Comparison of ENCODE assay signal across 13 cellular contexts in genomic region chr11:119593346-119593745, GRCh38.
A peak's percentile ranks its signal among the peaks of the same experiment; 100 is the strongest.
DNase-seq lines count a peak whose midpoint lies in the region; ATAC-seq, FAIRE-seq and TF ChIP-seq lines count a peak whose summit lies in the region.
"Had no signal": no experiment of that assay in that cellular context is flagged by ENCODE, and none has a peak within 500 bp of the region (broad histone marks: within the 10 kb centered on the region; RNA-seq: fewer than 3 reads in every experiment).

No MANE protein-coding gene starts in this region.

- H3K27ac ChIP-seq in IMR-90 (ENCODE audit: insufficient read depth, low read length) (no peak overlapping the region), K562 (ENCODE audit: extremely low read depth, low read depth, low read length) (no peak overlapping the region), esophagus (ENCODE audit: low read depth in 2 of 2, low read length in 1 of 2) (peak overlapping the region; percentile 40 to 47), subcutaneous abdominal adipose tissue (ENCODE audit: low read depth, low read length) (peak overlapping the region; percentile 0)
- H3K27ac ChIP-seq: BLaER1 treated with 17β-estradiol and CSF1 and Interleukin-3, amounts not matched to agents 10 nM and 100 nM; GM23248; HL-60 had no signal

- no peak overlapping the region for H2BK15ac ChIP-seq in IMR-90 (ENCODE audit: low read depth, low read length)

- POLR2A ChIA-PET in IMR-90 (lab: Charles Lee; ENCODE audit: unreplicated experiment): no interaction called here
- POLR2A ChIA-PET in K562 (lab: Yijun Ruan, JAX): no interaction called here

- H3K18ac ChIP-seq in IMR-90 (ENCODE audit: low read depth, low read length): no peak overlapping the region

- TF ChIP-seq EP300 in K562 (IDR thresholded peaks at IDR 0.05; ENCODE audit: low read length): no peak

- dilution Hi-C loops in IMR-90 (cut with HindIII; ENCODE audit: low sequenced_read_pairs, unreplicated experiment): no loop called here

- intact Hi-C loops in IMR-90 (cut with micrococcal nuclease): no loop called here
- intact Hi-C loops in K562 (cut with micrococcal nuclease): no loop called here

- no peak overlapping the region for H3K4me2 ChIP-seq in IMR-90 (ENCODE audit: low read depth, low read length)
- H3K4me2 ChIP-seq in K562 (ENCODE audit: insufficient read depth, low read length): no peak overlapping the region
- H3K4me2 ChIP-seq: BLaER1 treated with 17β-estradiol and CSF1 and Interleukin-3, amounts not matched to agents 10 nM and 100 nM had no signal

- H3K36me3 Mint-ChIP-seq in stimulated activated memory B cell treated with anti-CD40 and anti-IgM and Interleukin-4, amounts not matched to agents 10 μg/mL and 1 μg/mL and 100 μg/mL, for 72 hours: no peaks in the 10 kb centered on the region
- H3K36me3 Mint-ChIP-seq in nephron progenitor cell (ENCODE audit: low read depth): no peaks in the 10 kb centered on the region
- H3K36me3 Mint-ChIP-seq: CD4-positive, CD25-positive, alpha-beta regulatory T cell had no signal

- H3K79me2 ChIP-seq in K562 (ENCODE audit: control insufficient read depth, insufficient read depth, low read length): no peaks in the 10 kb centered on the region

- H3K4me3 ChIP-seq in IMR-90 (ENCODE audit: insufficient read depth, low read depth, low read length) (no peak overlapping the region), K562 (no peak overlapping the region), esophagus (ENCODE audit: low read depth in 1 of 2, low read length in 2 of 2) (no peak overlapping the region), subcutaneous abdominal adipose tissue (ENCODE audit: low read depth in 1 of 5, low read length in 5 of 5) (no peak overlapping the region)
- H3K4me3 ChIP-seq: BLaER1 treated with 17β-estradiol and CSF1 and Interleukin-3, amounts not matched to agents 10 nM and 100 nM; GM23248 had no signal

- H4K20me1 ChIP-seq in IMR-90 (ENCODE audit: insufficient read depth, low read length) (no peaks in the 10 kb centered on the region), K562 (replicated peaks; ENCODE audit: control insufficient read depth, insufficient read depth, low read length) (no peaks in the 10 kb centered on the region)
- H4K20me1 ChIP-seq: BLaER1 treated with 17β-estradiol and CSF1 and Interleukin-3, amounts not matched to agents 10 nM and 100 nM had no signal

- H2BK20ac ChIP-seq in IMR-90 (ENCODE audit: low read depth, low read length): no peak overlapping the region

- H3K9ac ChIP-seq in IMR-90 (ENCODE audit: low read depth, low read length): no peak overlapping the region
- H3K9ac ChIP-seq in K562 (ENCODE audit: insufficient read depth in 1 of 2, low read depth in 2 of 2, low read length in 2 of 2): no peak overlapping the region
- H3K9ac ChIP-seq in subcutaneous abdominal adipose tissue (ENCODE audit: low read length in 5 of 5): no peak overlapping the region
- H3K9ac ChIP-seq: BLaER1 treated with 17β-estradiol and CSF1 and Interleukin-3, amounts not matched to agents 10 nM and 100 nM; GM23248 had no signal

- DNase-seq in IMR-90 (no peak), K562 (ENCODE audit: extremely low read depth in 1 of 4, low spot score in 3 of 4) (no peak), NCI-H748 (lab: John Stamatoyannopoulos, UW; ENCODE audit: unreplicated experiment) (no peak), nephron progenitor cell (no peak)
- DNase-seq: ACHN; CD4-positive, CD25-positive, alpha-beta regulatory T cell; H7 had no signal

- H2BK5ac ChIP-seq in IMR-90 (ENCODE audit: low read depth, low read length, poor library complexity, severe bottlenecking): no peak overlapping the region

- H3K27ac Mint-ChIP-seq in stimulated activated memory B cell treated with anti-CD40 and anti-IgM and Interleukin-4, amounts not matched to agents 10 μg/mL and 1 μg/mL and 100 μg/mL, for 72 hours: no peak overlapping the region
- H3K27ac Mint-ChIP-seq in nephron progenitor cell: no peak overlapping the region
- H3K27ac Mint-ChIP-seq: CD4-positive, CD25-positive, alpha-beta regulatory T cell had no signal

- peaks cover 3% of the 10 kb centered on the region for H3K9me3 Mint-ChIP-seq in stimulated activated memory B cell treated with anti-CD40 and anti-IgM and Interleukin-4, amounts not matched to agents 10 μg/mL and 1 μg/mL and 100 μg/mL, for 72 hours
- no peaks in the 10 kb centered on the region for H3K9me3 Mint-ChIP-seq in nephron progenitor cell

- no peak for FAIRE-seq in K562 (lab: Jason Lieb, UNC)

- no peak overlapping the region for H3K4ac ChIP-seq in IMR-90 (ENCODE audit: low read depth, low read length)

- TF ChIP-seq CTCF in IMR-90 (conservative IDR thresholded peaks at IDR 0.05; ENCODE audit: low read depth, low read length) (no peak), K562 (IDR thresholded peaks at IDR 0.05 in 2 of 3, conservative IDR thresholded peaks at IDR 0.05 in 1 of 3; ENCODE audit: insufficient read depth in 2 of 3, low read depth in 1 of 3, low read length in 3 of 3) (no peak), nephron progenitor cell (IDR thresholded peaks at IDR 0.05) (no peak)

- CTCF ChIA-PET in IMR-90 (lab: Yijun Ruan, JAX) (no interaction called here), K562 (lab: Yijun Ruan, JAX; ENCODE audit: low intra/inter-chr PET ratio) (no interaction called here)

- no peaks in the 10 kb centered on the region for H3K4me1 Mint-ChIP-seq in stimulated activated memory B cell treated with anti-CD40 and anti-IgM and Interleukin-4, amounts not matched to agents 10 μg/mL and 1 μg/mL and 100 μg/mL, for 72 hours
- peaks cover 10% of the 10 kb centered on the region for H3K4me1 Mint-ChIP-seq in nephron progenitor cell
- H3K4me1 Mint-ChIP-seq: CD4-positive, CD25-positive, alpha-beta regulatory T cell had no signal

- no peak for TF ChIP-seq RAD21 in IMR-90 (IDR thresholded peaks at IDR 0.05; ENCODE audit: low read length)
- TF ChIP-seq RAD21 in K562 (CRISPR knock-in tag; conservative IDR thresholded peaks at IDR 0.05 in 1 of 2, IDR thresholded peaks at IDR 0.05 in 1 of 2): no peak

- H2AK5ac ChIP-seq in IMR-90 (ENCODE audit: low read depth, low read length): peak overlapping the region; percentile 86

- H3K4me1 ChIP-seq in IMR-90 (ENCODE audit: control insufficient read depth, insufficient read depth, low read length) (peaks cover 9% of the 10 kb centered on the region), K562 (replicated peaks in 1 of 2; ENCODE audit: control insufficient read depth in 2 of 2, insufficient read depth in 2 of 2, low read length in 2 of 2) (peaks cover 9 to 28% of the 10 kb centered on the region in 2 experiments; a peak in 4 of 5 replicates), esophagus (ENCODE audit: control insufficient read depth in 2 of 2, insufficient read depth in 2 of 2, low read length in 1 of 2) (peaks cover 0 to 12% of the 10 kb centered on the region in 2 donors), subcutaneous abdominal adipose tissue (ENCODE audit: control insufficient read depth in 5 of 5, insufficient read depth in 5 of 5, low read length in 5 of 5) (peaks cover 3 to 20% (median 14%) of the 10 kb centered on the region in 5 donors)

- no peak for ATAC-seq in IMR-90 (ENCODE audit: low read depth)
- no peak for ATAC-seq in K562
- ATAC-seq in stimulated activated memory B cell treated with anti-CD40 and anti-IgM and Interleukin-4, amounts not matched to agents 10 μg/mL and 1 μg/mL and 100 μg/mL, for 72 hours: no peak

- H3K23ac ChIP-seq in IMR-90 (ENCODE audit: low read depth, low read length): no peak overlapping the region

- no peak overlapping the region for H2BK120ac ChIP-seq in IMR-90 (ENCODE audit: low read depth, low read length)

- H3K4me3 Mint-ChIP-seq in stimulated activated memory B cell treated with anti-CD40 and anti-IgM and Interleukin-4, amounts not matched to agents 10 μg/mL and 1 μg/mL and 100 μg/mL, for 72 hours: no peak overlapping the region
- no peak overlapping the region for H3K4me3 Mint-ChIP-seq in nephron progenitor cell
- H3K4me3 Mint-ChIP-seq: CD4-positive, CD25-positive, alpha-beta regulatory T cell had no signal

- H4K8ac ChIP-seq in IMR-90 (ENCODE audit: low read depth in 2 of 2, low read length in 2 of 2): no peak overlapping the region

- no peak overlapping the region for H2AK9ac ChIP-seq in IMR-90 (replicated peaks; ENCODE audit: low read depth, low read length, poor library complexity)

- H3K14ac ChIP-seq in IMR-90 (replicated peaks; ENCODE audit: low read depth, low read length): no peak overlapping the region

- in situ Hi-C loops in IMR-90 (cut with MboI; ENCODE audit: low sequenced_read_pairs) (no loop called here), K562 (cut with MboI) (no loop called here)

- no CpG with 5 or more reads among the region's 1 CpG for WGBS in IMR-90 (ENCODE audit: extremely low coverage in 2 of 2, insufficient read length in 1 of 2), 2 experiments
- WGBS in K562 (ENCODE audit: insufficient coverage, low coverage, missing lambda C conversion rate): 43% methylated on average over 1 of the region's 1 CpG
- 42 to 55% methylated on average over 1 of the region's 1 CpG for WGBS in esophagus, 2 donors

- H2AFZ ChIP-seq in IMR-90 (replicated peaks; ENCODE audit: low read length, poor library complexity): no peak overlapping the region
- no peak overlapping the region for H2AFZ ChIP-seq in K562 (ENCODE audit: low read depth, low read length)
- H2AFZ ChIP-seq: GM23248 had no signal

- BruUV-seq in IMR-90 (replicated peaks; lab: Mats Ljungman, UMichigan) (no TSS peak), K562 (replicated peaks; lab: Mats Ljungman, UMichigan) (no TSS peak)

- peaks cover 3% of the 10 kb centered on the region; the same call in 1 of the 2 replicates for H3K9me1 ChIP-seq in IMR-90 (ENCODE audit: insufficient read depth, low read length)
- no peaks in the 10 kb centered on the region for H3K9me1 ChIP-seq in K562 (ENCODE audit: control insufficient read depth, insufficient read depth, low read length)

- H3K9me3 ChIP-seq in IMR-90 (ENCODE audit: control insufficient read depth, insufficient read depth, low read length) (peaks cover 6% of the 10 kb centered on the region), K562 (replicated peaks; ENCODE audit: control insufficient read depth, insufficient read depth, low read depth, low read length) (no peaks in the 10 kb centered on the region), esophagus (ENCODE audit: control insufficient read depth in 2 of 2, insufficient read depth in 1 of 2, low read depth in 1 of 2, low read length in 1 of 2) (no peaks in the 10 kb centered on the region), subcutaneous abdominal adipose tissue (ENCODE audit: control insufficient read depth in 5 of 5, low read length in 5 of 5) (peaks cover 0 to 5% (median 0%) of the 10 kb centered on the region in 5 donors)

- H4K5ac ChIP-seq in IMR-90 (ENCODE audit: low read depth, low read length): no peak overlapping the region

- TF ChIP-seq POLR2A in IMR-90 (IDR thresholded peaks at IDR 0.05; ENCODE audit: low read depth, low read length) (no peak), K562 (conservative IDR thresholded peaks at IDR 0.05) (no peak)

- no peaks in the 10 kb centered on the region for H3K36me3 ChIP-seq in IMR-90 (ENCODE audit: control insufficient read depth, insufficient read depth, low read length)
- H3K36me3 ChIP-seq in K562 (ENCODE audit: control insufficient read depth, insufficient read depth, low read length): no peaks in the 10 kb centered on the region
- H3K36me3 ChIP-seq in esophagus (ENCODE audit: control insufficient read depth in 2 of 2, insufficient read depth in 2 of 2, low read length in 1 of 2): no peaks in the 10 kb centered on the region
- no peaks in the 10 kb centered on the region for H3K36me3 ChIP-seq in subcutaneous abdominal adipose tissue (ENCODE audit: control insufficient read depth in 5 of 5, insufficient read depth in 5 of 5, low read length in 5 of 5)
- H3K36me3 ChIP-seq: BLaER1 treated with 17β-estradiol and CSF1 and Interleukin-3, amounts not matched to agents 10 nM and 100 nM had no signal

- peaks cover 2% of the 10 kb centered on the region; the same call in 1 of the 2 replicates for H3K27me3 ChIP-seq in IMR-90 (ENCODE audit: control insufficient read depth, insufficient read depth, low read length)
- no peaks in the 10 kb centered on the region for H3K27me3 ChIP-seq in K562 (ENCODE audit: control insufficient read depth in 2 of 2, insufficient read depth in 2 of 2, low read length in 2 of 2)
- no peaks in the 10 kb centered on the region for H3K27me3 ChIP-seq in esophagus (ENCODE audit: control insufficient read depth in 1 of 2, insufficient read depth in 2 of 2, low read length in 2 of 2)
- H3K27me3 ChIP-seq in subcutaneous abdominal adipose tissue (ENCODE audit: control insufficient read depth in 5 of 5, insufficient read depth in 4 of 5, low read length in 5 of 5): no peaks in the 10 kb centered on the region
- H3K27me3 ChIP-seq: BLaER1 treated with 17β-estradiol and CSF1 and Interleukin-3, amounts not matched to agents 10 nM and 100 nM had no signal

- no peak overlapping the region for H4K91ac ChIP-seq in IMR-90 (ENCODE audit: insufficient read depth, low read depth, low read length)

- no peaks in the 10 kb centered on the region for H3K79me1 ChIP-seq in IMR-90 (ENCODE audit: low read depth in 1 of 2, low read length in 2 of 2)

- no peak overlapping the region for H3K56ac ChIP-seq in IMR-90 (ENCODE audit: extremely low read depth, insufficient read depth, low read length)

- peaks cover 35% of the 10 kb centered on the region for H3K27me3 Mint-ChIP-seq in stimulated activated memory B cell treated with anti-CD40 and anti-IgM and Interleukin-4, amounts not matched to agents 10 μg/mL and 1 μg/mL and 100 μg/mL, for 72 hours
- peaks cover 29% of the 10 kb centered on the region for H3K27me3 Mint-ChIP-seq in nephron progenitor cell (ENCODE audit: low read depth, poor library complexity)

Comparison
In these comparisons a context has a peak if more than half of its experiments do, and no peak if none do; other contexts are left out.
1. H3K27ac ChIP-seq: peak in esophagus (2 of 2) and subcutaneous abdominal adipose tissue (single experiment); none in IMR-90 (single experiment) and K562 (single experiment).